Comparison of ENCODE assay signal across 21 cellular contexts in genomic region chr22:23684561-23685031, GRCh38. TPM values are rescaled to one million over a fixed set of nuclear protein-coding genes. Genes with fewer than 3 reads are reported as not detected.
A peak's percentile ranks its signal among the peaks of the same experiment; 100 is the strongest.
DNase-seq lines count a peak whose midpoint lies in the region; ATAC-seq and TF ChIP-seq lines count a peak whose summit lies in the region.
"Had no signal": no experiment of that assay in that cellular context is flagged by ENCODE, and none has a peak within 500 bp of the region (broad histone marks: within the 10 kb centered on the region; RNA-seq: fewer than 3 reads in every experiment).

No MANE protein-coding gene starts in this region.

- ATAC-seq in HG02970 (IDR thresholded peaks at IDR 0.05; ENCODE audit: low FRiP score, unreplicated experiment): no peak

- TF ChIP-seq CTCF in fibroblast of the aortic adventitia (IDR thresholded peaks at IDR 0.05; ENCODE audit: insufficient read depth, low read length) (no peak), lower leg skin (IDR thresholded peaks at IDR 0.05) (no peak)

- intact Hi-C loops in posterior vena cava (cut with DNase I) (no loop called here), lower leg skin (cut with DNase I; ENCODE audit: low total_unique reads) (no loop called here)

- no peak overlapping the region for H3K4me3 ChIP-seq in fibroblast of the aortic adventitia (ENCODE audit: low read depth, low read length)
- no peak overlapping the region for H3K4me3 ChIP-seq in lower leg skin (ENCODE audit: low read depth, poor library complexity, severe bottlenecking)
- H3K4me3 ChIP-seq: HAP-1 had no signal

- 83 to 98% methylated on average over 8 of the region's 8 CpGs for WGBS in lower leg skin, 2 donors

- peak; percentile 3 for DNase-seq in HT-29 (ENCODE audit: low spot score)
- DNase-seq in NCI-H446 treated with DMSO at 0.1 percent for 48 hours (lab: John Stamatoyannopoulos, UW): peak; percentile 4
- peak; percentile 80 for DNase-seq in fibroblast of the aortic adventitia (ENCODE audit: low read depth)
- peak; percentile 64 for DNase-seq in posterior vena cava (ENCODE audit: low spot score)
- DNase-seq in activated gamma-delta T cell treated with Interleukin-2 at 50 U/mL for 16 hours: no peak
- no peak for DNase-seq in lower leg skin (ENCODE audit: low spot score in 2 of 2)
- DNase-seq in COR-L47 (lab: John Stamatoyannopoulos, UW): no peak
- DNase-seq: activated B cell treated with CpG ODN at 0.5 μM for 24 hours; activated CD4-positive, alpha-beta memory T cell treated with anti-CD3 and anti-CD28 coated beads, Interleukin-2, amount 10 ng/mL, durations not matched to agents 7 days and 5 days; activated naive CD8-positive, alpha-beta T cell treated with anti-CD3 and anti-CD28 coated beads, Interleukin-2, amount 10 ng/mL, durations not matched to agents 7 days and 5 days; AML-193; DND-41; foreskin melanocyte; NCI-H1105; NCI-H2081 treated with DMSO at 0.1 percent for 48 hours; NCI-H524; SK-N-SH had no signal

- TF ChIP-seq POLR2A in lower leg skin (IDR thresholded peaks at IDR 0.05): no peak

RNA-seq across cellular contexts. Expression of gene RGL4, which starts 6.2 kb away (rescaled TPM):
- not detected in 2 replicates for total RNA-seq in HT-29 (2014; rRNA removed; shearing (Covaris generic))
- total RNA-seq in fibroblast of the aortic adventitia (ENCODE audit: low replicate concordance) (not detected in 2 replicates), posterior vena cava (1 to 10 TPM in 1 of 2 donors, under 1 TPM in 1; 0.24 to 1.7 TPM), lower leg skin (under 1 TPM in 1 of 4 donors, not detected in 3; 0.39 TPM)
- total RNA-seq: kidney epithelial cell, urinary bladder had no signal

RNA-seq across cellular contexts. Expression of gene DRICH1, which starts 52.5 kb away (rescaled TPM):
- not detected in 2 replicates for total RNA-seq in HT-29 (2014; rRNA removed; shearing (Covaris generic))
- total RNA-seq in fibroblast of the aortic adventitia (ENCODE audit: low replicate concordance) (0.09 TPM in 1 of 2 replicates, not detected in the other), posterior vena cava (under 1 TPM; 0.19 to 0.42 TPM), lower leg skin (under 1 TPM in 1 of 4 donors, not detected in 3; 0.75 TPM)
- total RNA-seq: kidney epithelial cell had no signal

Comparison
In these comparisons a context has a peak if more than half of its experiments do, and no peak if none do; other contexts are left out.
1. DNase-seq: peak in HT-29 (single experiment), NCI-H446 treated with DMSO at 0.1 percent for 48 hours (single experiment), fibroblast of the aortic adventitia (single experiment) and posterior vena cava (single experiment); none in activated gamma-delta T cell treated with Interleukin-2 at 50 U/mL for 16 hours (single experiment), lower leg skin (0 of 2) and COR-L47 (single experiment).